Comparison of ENCODE assay signal across 19 cellular contexts in the genomic region with DNA sequence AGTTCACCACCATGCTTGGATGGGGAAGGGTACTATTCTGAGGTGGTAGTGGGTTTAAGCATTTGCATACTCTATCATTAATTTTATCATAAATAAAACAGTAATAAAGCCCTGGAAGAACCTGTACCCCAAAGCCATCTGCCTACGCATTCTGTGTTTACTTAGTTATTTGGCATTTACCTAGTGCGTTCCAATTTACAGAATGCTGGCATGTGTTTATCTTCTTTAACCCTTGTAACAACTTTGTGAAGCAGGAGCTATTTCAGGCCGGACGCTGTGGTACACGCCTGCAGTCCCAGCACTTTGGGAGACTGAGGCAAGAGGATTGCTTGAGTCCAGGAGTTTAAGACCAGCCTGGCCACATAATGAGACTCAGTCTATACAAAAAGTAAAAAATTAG. TPM values are rescaled to one million over a fixed set of nuclear protein-coding genes. Genes with fewer than 3 reads are reported as not detected.
DNase-seq lines count a peak whose midpoint lies in the region; TF ChIP-seq lines count a peak whose summit lies in the region.
"Had no signal": no experiment of that assay in that cellular context is flagged by ENCODE, and none has a peak within 500 bp of the region (broad histone marks: within the 10 kb centered on the region; RNA-seq: fewer than 3 reads in every experiment).

No MANE protein-coding gene starts in this region.

- TF ChIP-seq POLR2A in sigmoid colon (IDR thresholded peaks at IDR 0.05): no peak

- no peaks in the 10 kb centered on the region for H3K27me3 ChIP-seq in sigmoid colon
- H3K27me3 ChIP-seq: BLaER1 had no signal

- H3K9me3 ChIP-seq in sigmoid colon: no peaks in the 10 kb centered on the region
- H3K9me3 ChIP-seq: BLaER1 had no signal

- WGBS in sigmoid colon, 2 donors: 28 to 81% methylated on average over 5 of the region's 5 CpGs

- TF ChIP-seq EP300 in sigmoid colon (IDR thresholded peaks at IDR 0.05): no peak

- H3K4me1 ChIP-seq in sigmoid colon: no peaks in the 10 kb centered on the region

- no peak overlapping the region for H3K4me3 ChIP-seq in sigmoid colon
- H3K4me3 ChIP-seq: BLaER1, GM23248 had no signal

- H3K36me3 ChIP-seq in sigmoid colon: no peaks in the 10 kb centered on the region
- H3K36me3 ChIP-seq: BLaER1 had no signal

- intact Hi-C loops in sigmoid colon (cut with DNase I): no loop called here

- DNase-seq in NCI-H2171 treated with DMSO at 0.1 percent for 48 hours (lab: John Stamatoyannopoulos, UW) (peak; percentile 74), NCI-H2171 (lab: John Stamatoyannopoulos, UW) (no peak), NCI-H1694 (lab: John Stamatoyannopoulos, UW) (peak; percentile 67), sigmoid colon (peak; percentile 20), NCI-H748 (lab: John Stamatoyannopoulos, UW; ENCODE audit: unreplicated experiment) (no peak), GM03348 (ENCODE audit: low spot score) (no peak)
- DNase-seq in activated T-cell treated with anti-CD3 and anti-CD28 coated beads, Interleukin-2, amount 50 U/mL, for 1 hour: no peak
- DNase-seq: CD4-positive, alpha-beta T cell; CD8-positive, alpha-beta memory T cell; DMS 273 treated with DMSO at 0.1 percent for 48 hours; DMS79; EL; GDM1; GM23248; H7; HCEC 1CT had no signal

- TF ChIP-seq CTCF in VCaP (conservative IDR thresholded peaks at IDR 0.05) (no peak), sigmoid colon (IDR thresholded peaks at IDR 0.05) (no peak)

- peak overlapping the region; percentile 56 for H3K27ac ChIP-seq in VCaP
- no peak overlapping the region for H3K27ac ChIP-seq in sigmoid colon
- H3K27ac ChIP-seq: 22Rv1, BLaER1, GM23248 had no signal

RNA-seq across cellular contexts. Expression of a gene that starts 17.8 kb away (rescaled TPM):
- total RNA-seq in sigmoid colon: 10 to 100 TPM; 44.6 to 84.4 (median 53.7) TPM
- 10 to 100 TPM; 34.8 to 88.2 (median 54.3) TPM for polyA plus RNA-seq in sigmoid colon

Comparison
In these comparisons a context has a peak if more than half of its experiments do, and no peak if none do; other contexts are left out.
1. DNase-seq: peak in NCI-H2171 treated with DMSO at 0.1 percent for 48 hours (single experiment), NCI-H1694 (single experiment) and sigmoid colon (single experiment); none in NCI-H2171 (single experiment), activated T-cell treated with anti-CD3 and anti-CD28 coated beads, Interleukin-2, amount 50 U/mL, for 1 hour (single experiment), NCI-H748 (single experiment) and GM03348 (single experiment).